ENCODE assay signal across 1 cellular context in genomic region chr9:114721491-114722362, GRCh38.
TF ChIP-seq lines count a peak whose summit lies in the region.

No MANE protein-coding gene starts in this region.

TF ChIP-seq in GM23338, 12 proteins besides CTCF, POLR2A, EP300 and RAD21 (continued from another document):
- TF ChIP-seq ZNF331 (CRISPR knock-in tag; IDR thresholded peaks at IDR 0.05; ENCODE audit: low read depth) (no peak), POLR2AphosphoS5 (IDR thresholded peaks at IDR 0.05; ENCODE audit: low read depth) (no peak)
